Comparison of ENCODE assay signal across 28 cellular contexts in genomic region chr6:150580489-150580888, GRCh38. TPM values are rescaled to one million over a fixed set of nuclear protein-coding genes. Genes with fewer than 3 reads are reported as not detected.
DNase-seq lines count a peak whose midpoint lies in the region; ATAC-seq, FAIRE-seq and TF ChIP-seq lines count a peak whose summit lies in the region.
"Had no signal": no experiment of that assay in that cellular context is flagged by ENCODE, and none has a peak within 500 bp of the region (broad histone marks: within the 10 kb centered on the region; RNA-seq: fewer than 3 reads in every experiment).

No MANE protein-coding gene starts in this region.

- H3K27ac ChIP-seq in HepG2 (ENCODE audit: extremely low read length, insufficient read depth, low read length) (no peak overlapping the region), right lobe of liver (no peak overlapping the region), Karpas-422 (ENCODE audit: low read length) (peak overlapping the region; percentile 98)
- H3K27ac ChIP-seq: BLaER1 had no signal

- H3K36me3 ChIP-seq in HepG2 (replicated peaks in 1 of 2; ENCODE audit: control insufficient read depth in 1 of 2, insufficient read depth in 2 of 2, low read length in 2 of 2), result no peaks in the 10 kb centered on the region
- H3K36me3 ChIP-seq in right lobe of liver, result no peaks in the 10 kb centered on the region
- H3K36me3 ChIP-seq in Karpas-422 (ENCODE audit: insufficient read depth, low read length), result no peaks in the 10 kb centered on the region
- H3K36me3 ChIP-seq: BE2C, BLaER1 had no signal

- TF ChIP-seq CTCF in HepG2 (CRISPR knock-in tag; IDR thresholded peaks at IDR 0.05) (no peak), right lobe of liver (IDR thresholded peaks at IDR 0.05) (no peak)

- H3K4me3 ChIP-seq in HepG2 (replicated peaks in 1 of 3; ENCODE audit: insufficient read depth in 1 of 3, low read depth in 2 of 3, low read length in 3 of 3) (no peak overlapping the region), right lobe of liver (no peak overlapping the region), Karpas-422 (ENCODE audit: low read length) (no peak overlapping the region)
- H3K4me3 ChIP-seq: BLaER1, GM12878 had no signal

- H3K9ac ChIP-seq in HepG2 (ENCODE audit: insufficient read depth, low read depth, low read length), result no peak overlapping the region
- H3K9ac ChIP-seq in Karpas-422 (ENCODE audit: low read length), result peak overlapping the region; percentile 65; the same call in 1 of the 2 replicates
- H3K9ac ChIP-seq: BLaER1 had no signal

- H4K20me1 ChIP-seq in HepG2 (ENCODE audit: insufficient read depth, low read length), result no peaks in the 10 kb centered on the region
- no peaks in the 10 kb centered on the region for H4K20me1 ChIP-seq in Karpas-422 (ENCODE audit: insufficient read depth, low read depth, low read length)
- H4K20me1 ChIP-seq: BLaER1 had no signal

- H3K4me2 ChIP-seq in HepG2 (ENCODE audit: low read depth, low read length) (no peak overlapping the region), Karpas-422 (ENCODE audit: low read depth, low read length, poor library complexity, severe bottlenecking) (peak overlapping the region; percentile 62)
- H3K4me2 ChIP-seq: BLaER1 had no signal

- no peaks in the 10 kb centered on the region for H3K4me1 ChIP-seq in HepG2 (ENCODE audit: insufficient read depth, low read length)
- no peaks in the 10 kb centered on the region for H3K4me1 ChIP-seq in right lobe of liver
- H3K4me1 ChIP-seq in Karpas-422 (ENCODE audit: low read length), result peaks cover 56% of the 10 kb centered on the region
- H3K4me1 ChIP-seq: BE2C had no signal

- DNase-seq in HepG2 (ENCODE audit: low spot score), result no peak
- no peak for DNase-seq in right lobe of liver
- DNase-seq in Karpas-422, result no peak
- no peak for DNase-seq in activated CD4-positive, CD25-positive, alpha-beta regulatory T cell (lab: John Stamatoyannopoulos, UW)
- no peak for DNase-seq in NCI-H510A treated with DMSO at 0.1 percent for 48 hours (lab: John Stamatoyannopoulos, UW)
- DNase-seq: 8988T; ACHN; BE2C; C1 segment of cervical spinal cord; CD4-positive, alpha-beta memory T cell; CD4-positive, CD25-positive, alpha-beta regulatory T cell; CD8-positive, alpha-beta memory T cell; COR-L47; DMS 273 treated with DMSO at 0.1 percent for 48 hours; DMS153; DMS53; DMS79; DND-41; EL; GDM1 had no signal

- no peak for TF ChIP-seq RAD21 in HepG2 (CRISPR knock-in tag; IDR thresholded peaks at IDR 0.05)

- no peak overlapping the region for H2AFZ ChIP-seq in HepG2 (ENCODE audit: low read length)
- peak overlapping the region; percentile 2; the same call in 1 of the 2 replicates for H2AFZ ChIP-seq in Karpas-422 (ENCODE audit: low read length)

- TF ChIP-seq POLR2A in HepG2 (IDR thresholded peaks at IDR 0.05; ENCODE audit: insufficient read depth in 1 of 2, low read depth in 2 of 2, low read length in 2 of 2) (no peak), right lobe of liver (IDR thresholded peaks at IDR 0.05) (no peak)

- ATAC-seq in HepG2 (no peak), right lobe of liver (no peak), esophagus mucosa (peak; percentile 31), HG03432 (IDR thresholded peaks at IDR 0.05; ENCODE audit: unreplicated experiment) (no peak)
- ATAC-seq: GM12878 had no signal

- no peaks in the 10 kb centered on the region for H3K9me2 ChIP-seq in Karpas-422 (replicated peaks; ENCODE audit: insufficient read depth, low read length)

- no peak for FAIRE-seq in HepG2 (lab: Jason Lieb, UNC)
- FAIRE-seq: A204.1, GM12878, GM12892, GM18507 had no signal

- BruUV-seq in HepG2 (replicated peaks; lab: Mats Ljungman, UMichigan), result no TSS peak

- POLR2A ChIA-PET in HepG2 (lab: Yijun Ruan, JAX), result no interaction called here

- H3K79me2 ChIP-seq in HepG2 (ENCODE audit: insufficient read depth, low read length) (no peaks in the 10 kb centered on the region), Karpas-422 (ENCODE audit: low read length) (no peaks in the 10 kb centered on the region)

- H3K27me3 ChIP-seq in HepG2 (ENCODE audit: control insufficient read depth in 1 of 2, insufficient read depth in 2 of 2, low read length in 2 of 2) (no peaks in the 10 kb centered on the region), right lobe of liver (no peaks in the 10 kb centered on the region), Karpas-422 (ENCODE audit: low read length) (no peaks in the 10 kb centered on the region)
- H3K27me3 ChIP-seq: BE2C, BLaER1 had no signal

- 15% methylated on average over 2 of the region's 2 CpGs for WGBS in HepG2 (ENCODE audit: low lambda C conversion rate)
- WGBS in right lobe of liver (ENCODE audit: insufficient coverage, low coverage, low lambda C conversion rate, missing lambda C conversion rate), result 100% methylated on average over 1 of the region's 2 CpGs

- intact Hi-C loops in HepG2 (cut with micrococcal nuclease; ENCODE audit: unreplicated experiment) (no loop called here), right lobe of liver (cut with DNase I) (no loop called here)

- H3K9me3 ChIP-seq in HepG2 (ENCODE audit: low read length) (no peaks in the 10 kb centered on the region), right lobe of liver (no peaks in the 10 kb centered on the region), Karpas-422 (ENCODE audit: low read length) (no peaks in the 10 kb centered on the region)
- H3K9me3 ChIP-seq: BE2C, BLaER1 had no signal

- CTCF ChIA-PET in HepG2 (lab: Yijun Ruan, JAX; ENCODE audit: low intra/inter-chr PET ratio, low total read pairs), result no interaction called here

- TF ChIP-seq EP300 in HepG2 (IDR thresholded peaks at IDR 0.05; ENCODE audit: low read depth in 2 of 2, low read length in 2 of 2) (no peak), HepG2 (CRISPR knock-in tag; IDR thresholded peaks at IDR 0.05; ENCODE audit: borderline replicate concordance) (no peak)

- in situ Hi-C loops in HepG2 (cut with HindIII; ENCODE audit: extremely low pct_ligation_motif_present, low pct_unique_long_range_greater_than_20kb), result no loop called here

TF ChIP-seq in HepG2, 621 proteins besides CTCF, POLR2A, EP300 and RAD21:
- TF ChIP-seq NFIC (IDR thresholded peaks at IDR 0.05; ENCODE audit: low read length) (no peak), CREB1 (IDR thresholded peaks at IDR 0.05) (0 out of 2 replicates have a peak, but pooled peaks have one; percentile 5), CREB1 (CRISPR knock-in tag; IDR thresholded peaks at IDR 0.05) (no peak), IRF2 (CRISPR knock-in tag; IDR thresholded peaks at IDR 0.05) (no peak), ZBTB44 (CRISPR knock-in tag; IDR thresholded peaks at IDR 0.05) (no peak)

RNA-seq across cellular contexts. Expression of gene PLEKHG1, which starts 19.2 kb away (rescaled TPM):
- 0.04 and 0.07 TPM in 2 replicates for total RNA-seq in HepG2 (2016; rRNA removed; fragmentation: Illumina TruSeq; extraction: Trizol)
- total RNA-seq in HepG2 (2016; cell fraction: cytosol; rRNA removed; fragmentation: Illumina TruSeq; extraction: Trizol; ENCODE audit: low read depth), result 0.26 TPM in 1 of 2 replicates, not detected in the other
- 0.28 and 0.30 TPM in 2 replicates for total RNA-seq in HepG2 (2016; cell fraction: insoluble cytoplasmic fraction; rRNA removed; fragmentation: Illumina TruSeq; extraction: Trizol)
- total RNA-seq in HepG2 (2016; cell fraction: membrane; rRNA removed; fragmentation: Illumina TruSeq; extraction: Trizol), result 0.09 and 0.17 TPM in 2 replicates
- 0.19 and 0.34 TPM in 2 replicates for total RNA-seq in HepG2 (2016; cell fraction: nucleus; rRNA removed; fragmentation: Illumina TruSeq; extraction: Trizol)
- 0.03 TPM in 2 replicates for polyA plus RNA-seq in HepG2 (2011; rRNA removed)
- polyA plus RNA-seq in HepG2 (2011; cell fraction: cytosol; rRNA removed), result 0.01 and 0.04 TPM in 2 replicates
- 0.03 and 0.43 TPM in 2 replicates for polyA plus RNA-seq in HepG2 (2011; cell fraction: nucleus; rRNA removed)
- polyA plus RNA-seq in HepG2 (2012), result 0.08 and 0.09 TPM in 2 replicates
- polyA plus RNA-seq in HepG2 (2016; cell fraction: cytosol; fragmentation: Illumina TruSeq; extraction: Trizol; ENCODE audit: low read depth), result not detected in 2 replicates
- 0.08 TPM in 1 of 2 replicates, not detected in the other for polyA plus RNA-seq in HepG2 (2016; cell fraction: insoluble cytoplasmic fraction; fragmentation: Illumina TruSeq; extraction: Trizol; ENCODE audit: low read depth)
- not detected in 2 replicates for polyA plus RNA-seq in HepG2 (2016; cell fraction: membrane; fragmentation: Illumina TruSeq; extraction: Trizol; ENCODE audit: low read depth)
- polyA plus RNA-seq in HepG2 (2016; cell fraction: nucleus; fragmentation: Illumina TruSeq; extraction: Trizol; ENCODE audit: insufficient read depth, low read depth), result 0.12 and 0.20 TPM in 2 replicates
- polyA minus RNA-seq in HepG2 (2011; rRNA and poly(A)+ RNA removed; ENCODE audit: low replicate concordance), result 0.26 and 1.6 TPM in 2 replicates
- not detected in 2 replicates for polyA minus RNA-seq in HepG2 (2011; cell fraction: cytosol; rRNA and poly(A)+ RNA removed)
- polyA minus RNA-seq in HepG2 (2011; cell fraction: nucleus; rRNA and poly(A)+ RNA removed), result 0.13 and 0.62 TPM in 2 replicates
- total RNA-seq in right lobe of liver, result 10 to 100 TPM in 5 of 6 experiments, 1 to 10 TPM in 1; 8.7 to 20.3 (median 11.8) TPM
- 69.0 and 92.4 TPM in 2 replicates for total RNA-seq in Karpas-422 (2014; rRNA removed; shearing (Covaris generic); ENCODE audit: low replicate concordance)
- 34.2 TPM for total RNA-seq in esophagus mucosa
- total RNA-seq: G401 had no signal

Comparison
In these comparisons a context has a peak if more than half of its experiments do, and no peak if none do; other contexts are left out.
1. RNA of gene PLEKHG1, which starts 19.2 kb away (total RNA-seq): 69.0 to 92.4 TPM in Karpas-422, 34.2 TPM in esophagus mucosa (single experiment) and 8.7 to 20.3 TPM in right lobe of liver; 0.04 to 0.34 TPM in HepG2; every median in the first group is over 4 times any median in the second.